20 cellular contexts compared by ENCODE assay signal in the genomic region with DNA sequence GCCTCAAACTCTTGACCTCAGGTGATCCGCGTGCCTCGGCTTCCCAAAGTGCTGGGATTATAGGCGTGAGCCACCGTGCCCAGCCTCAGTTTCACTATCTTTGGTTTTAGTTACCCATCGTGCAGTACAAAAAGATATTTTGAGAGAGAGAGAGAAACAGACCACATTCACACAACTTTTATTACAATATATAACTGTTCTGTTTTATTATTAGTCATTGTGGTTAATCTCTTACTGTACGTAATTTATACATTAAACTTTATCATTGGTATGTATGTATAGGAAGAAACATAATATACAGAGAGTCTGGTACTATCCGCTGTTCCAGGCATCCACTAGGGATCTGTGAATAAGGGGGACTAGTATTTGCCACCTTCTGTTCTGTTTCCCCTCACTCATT. TPM values are rescaled to one million over a fixed set of nuclear protein-coding genes. Genes with fewer than 3 reads are reported as not detected.
A peak's percentile ranks its signal among the peaks of the same experiment; 100 is the strongest.
DNase-seq lines count a peak whose midpoint lies in the region; ATAC-seq lines count a peak whose summit lies in the region.
"Had no signal": no experiment of that assay in that cellular context is flagged by ENCODE, and none has a peak within 500 bp of the region (broad histone marks: within the 10 kb centered on the region; RNA-seq: fewer than 3 reads in every experiment).

No MANE protein-coding gene starts in this region.

- DNase-seq in activated CD4-positive, alpha-beta T cell treated with anti-CD3 and anti-CD28 coated beads, Interleukin-2, amount 10 ng/mL, durations not matched to agents 7 days and 5 days: no peak
- DNase-seq in activated CD4-positive, alpha-beta T cell treated with anti-CD3 and anti-CD28 coated beads, Interleukin-2, amount 50 U/mL, for 1 hour: no peak
- no peak for DNase-seq in activated T-helper 2 cell treated with anti-CD3 and anti-CD28 coated beads, Interferon-gamma antibody, Interleukin-2, Interleukin-4, amounts not matched to agents 10 μg/mL and 5 μg/mL and 100 μg/mL, durations not matched to agents 14 hours and 24 hours and 36 hours (ENCODE audit: low spot score)
- no peak for DNase-seq in natural killer cell treated with Interleukin-12 subunit alpha and Interleukin-12 subunit beta and Interleukin-15 and Interleukin-18, amount 100 ng/mL, for 72 hours (ENCODE audit: low spot score)
- DNase-seq in SHP77 (lab: John Stamatoyannopoulos, UW): no peak
- no peak for DNase-seq in NCI-H2171 (lab: John Stamatoyannopoulos, UW)
- DNase-seq: activated CD4-positive, alpha-beta T cell treated with anti-CD3 and anti-CD28 coated beads, Interleukin-2, amount 50 U/mL, for 48 hours; activated gamma-delta T cell; left ventricle myocardium inferior; MG63; NCI-H1694 treated with DMSO at 0.1 percent for 48 hours; NCI-H2227 treated with DMSO at 0.1 percent for 48 hours; small intestine; stimulated activated CD4-positive, alpha-beta T cell treated with anti-CD3 and anti-CD28 coated beads, Interleukin-2, amount 100 ng/mL, for 48 hours had no signal

- no peak overlapping the region for H3K4me3 Mint-ChIP-seq in activated CD4-positive, alpha-beta T cell treated with anti-CD3 and anti-CD28 coated beads, Interleukin-2, amount 10 ng/mL, durations not matched to agents 7 days and 5 days
- H3K4me3 Mint-ChIP-seq in IgD-negative memory B cell: peak overlapping the region in 3 of 4 donors; percentile 31 to 87 (median 65)
- peak overlapping the region; percentile 49 for H3K4me3 Mint-ChIP-seq in activated T-helper 2 cell treated with anti-CD3 and anti-CD28 coated beads, Interferon-gamma antibody, Interleukin-2, Interleukin-4, amounts not matched to agents 10 μg/mL and 5 μg/mL and 100 μg/mL, durations not matched to agents 14 hours and 24 hours and 36 hours (ENCODE audit: low read depth)
- H3K4me3 Mint-ChIP-seq in natural killer cell treated with Interleukin-12 subunit alpha and Interleukin-12 subunit beta and Interleukin-15 and Interleukin-18, amount 100 ng/mL, for 72 hours: peak overlapping the region; percentile 77
- H3K4me3 Mint-ChIP-seq: CD14-positive monocyte had no signal

- peaks cover 59% of the 10 kb centered on the region for H3K36me3 Mint-ChIP-seq in activated CD4-positive, alpha-beta T cell treated with anti-CD3 and anti-CD28 coated beads, Interleukin-2, amount 10 ng/mL, durations not matched to agents 7 days and 5 days (ENCODE audit: low read depth)
- H3K36me3 Mint-ChIP-seq in IgD-negative memory B cell: peaks cover 5% of the 10 kb centered on the region
- peaks cover 10% of the 10 kb centered on the region for H3K36me3 Mint-ChIP-seq in activated T-helper 2 cell treated with anti-CD3 and anti-CD28 coated beads, Interferon-gamma antibody, Interleukin-2, Interleukin-4, amounts not matched to agents 10 μg/mL and 5 μg/mL and 100 μg/mL, durations not matched to agents 14 hours and 24 hours and 36 hours (ENCODE audit: low read depth)
- no peaks in the 10 kb centered on the region for H3K36me3 Mint-ChIP-seq in natural killer cell treated with Interleukin-12 subunit alpha and Interleukin-12 subunit beta and Interleukin-15 and Interleukin-18, amount 100 ng/mL, for 72 hours

- POLR2A ChIA-PET in activated CD4-positive, alpha-beta T cell treated with anti-CD3 and anti-CD28 coated beads, Interleukin-2, amount 10 ng/mL, durations not matched to agents 7 days and 5 days (lab: Charles Lee): no interaction called here

- H3K27ac Mint-ChIP-seq in activated CD4-positive, alpha-beta T cell treated with anti-CD3 and anti-CD28 coated beads, Interleukin-2, amount 10 ng/mL, durations not matched to agents 7 days and 5 days: peak overlapping the region; percentile 99
- peak overlapping the region; percentile 86 to 98 (median 97) for H3K27ac Mint-ChIP-seq in IgD-negative memory B cell
- peak overlapping the region; percentile 96 for H3K27ac Mint-ChIP-seq in activated T-helper 2 cell treated with anti-CD3 and anti-CD28 coated beads, Interferon-gamma antibody, Interleukin-2, Interleukin-4, amounts not matched to agents 10 μg/mL and 5 μg/mL and 100 μg/mL, durations not matched to agents 14 hours and 24 hours and 36 hours
- peak overlapping the region; percentile 97 to 98 for H3K27ac Mint-ChIP-seq in natural killer cell treated with Interleukin-12 subunit alpha and Interleukin-12 subunit beta and Interleukin-15 and Interleukin-18, amount 100 ng/mL, for 72 hours

- H3K9me3 Mint-ChIP-seq in activated CD4-positive, alpha-beta T cell treated with anti-CD3 and anti-CD28 coated beads, Interleukin-2, amount 10 ng/mL, durations not matched to agents 7 days and 5 days: peaks cover 4% of the 10 kb centered on the region
- H3K9me3 Mint-ChIP-seq in IgD-negative memory B cell: no peaks in the 10 kb centered on the region
- H3K9me3 Mint-ChIP-seq in activated T-helper 2 cell treated with anti-CD3 and anti-CD28 coated beads, Interferon-gamma antibody, Interleukin-2, Interleukin-4, amounts not matched to agents 10 μg/mL and 5 μg/mL and 100 μg/mL, durations not matched to agents 14 hours and 24 hours and 36 hours: no peaks in the 10 kb centered on the region
- no peaks in the 10 kb centered on the region for H3K9me3 Mint-ChIP-seq in natural killer cell treated with Interleukin-12 subunit alpha and Interleukin-12 subunit beta and Interleukin-15 and Interleukin-18, amount 100 ng/mL, for 72 hours
- H3K9me3 Mint-ChIP-seq: CD14-positive monocyte had no signal

- H3K4me1 Mint-ChIP-seq in activated CD4-positive, alpha-beta T cell treated with anti-CD3 and anti-CD28 coated beads, Interleukin-2, amount 10 ng/mL, durations not matched to agents 7 days and 5 days: peaks cover 87% of the 10 kb centered on the region
- H3K4me1 Mint-ChIP-seq in IgD-negative memory B cell: peaks cover 38 to 55% (median 41%) of the 10 kb centered on the region in 3 donors
- H3K4me1 Mint-ChIP-seq in activated T-helper 2 cell treated with anti-CD3 and anti-CD28 coated beads, Interferon-gamma antibody, Interleukin-2, Interleukin-4, amounts not matched to agents 10 μg/mL and 5 μg/mL and 100 μg/mL, durations not matched to agents 14 hours and 24 hours and 36 hours (ENCODE audit: low read depth): peaks cover 56% of the 10 kb centered on the region
- peaks cover 57 to 67% of the 10 kb centered on the region in 2 donors for H3K4me1 Mint-ChIP-seq in natural killer cell treated with Interleukin-12 subunit alpha and Interleukin-12 subunit beta and Interleukin-15 and Interleukin-18, amount 100 ng/mL, for 72 hours (ENCODE audit: low read depth in 2 of 2)

- H3K27me3 Mint-ChIP-seq in activated CD4-positive, alpha-beta T cell treated with anti-CD3 and anti-CD28 coated beads, Interleukin-2, amount 10 ng/mL, durations not matched to agents 7 days and 5 days: no peaks in the 10 kb centered on the region
- H3K27me3 Mint-ChIP-seq in IgD-negative memory B cell: peaks cover 3% of the 10 kb centered on the region
- H3K27me3 Mint-ChIP-seq in activated T-helper 2 cell treated with anti-CD3 and anti-CD28 coated beads, Interferon-gamma antibody, Interleukin-2, Interleukin-4, amounts not matched to agents 10 μg/mL and 5 μg/mL and 100 μg/mL, durations not matched to agents 14 hours and 24 hours and 36 hours (ENCODE audit: low read depth): no peaks in the 10 kb centered on the region
- H3K27me3 Mint-ChIP-seq in natural killer cell treated with Interleukin-12 subunit alpha and Interleukin-12 subunit beta and Interleukin-15 and Interleukin-18, amount 100 ng/mL, for 72 hours: no peaks in the 10 kb centered on the region

- intact Hi-C loops in activated T-helper 2 cell treated with anti-CD3 and anti-CD28 coated beads, Interferon-gamma antibody, Interleukin-2, Interleukin-4, amounts not matched to agents 10 μg/mL and 5 μg/mL and 100 μg/mL, durations not matched to agents 14 hours and 24 hours and 36 hours (cut with micrococcal nuclease): no loop called here

- CTCF ChIA-PET in activated CD4-positive, alpha-beta T cell treated with anti-CD3 and anti-CD28 coated beads, Interleukin-2, amount 10 ng/mL, durations not matched to agents 7 days and 5 days (lab: Charles Lee): interaction anchor here (1.2 to 2.3 kb wide), 6 partner anchors 9 to 83 kb away, joined by 3 to 11 read pairs (median 4); partner anchors contain the start of gene TAF8

- ATAC-seq in natural killer cell treated with Interleukin-12 subunit alpha and Interleukin-12 subunit beta and Interleukin-15 and Interleukin-18, amount 100 ng/mL, for 72 hours: no peak
- ATAC-seq in GM19351 (IDR thresholded peaks at IDR 0.05; ENCODE audit: unreplicated experiment): no peak
- ATAC-seq: A549, HCT116, SK-N-SH treated with all-trans-retinoic acid at 6 μM for 48 hours had no signal

RNA-seq across cellular contexts. Expression of gene TAF8, which starts 29.4 kb away (rescaled TPM):
- 10 to 100 TPM; 53.2 to 60.2 TPM for total RNA-seq in activated CD4-positive, alpha-beta T cell treated with anti-CD3 and anti-CD28 coated beads, Interleukin-2, amount 10 ng/mL, durations not matched to agents 7 days and 5 days
- 22.2 TPM for polyA plus RNA-seq in IgD-negative memory B cell
- total RNA-seq in activated T-helper 2 cell treated with anti-CD3 and anti-CD28 coated beads, Interferon-gamma antibody, Interleukin-2, Interleukin-4, amounts not matched to agents 10 μg/mL and 5 μg/mL and 100 μg/mL, durations not matched to agents 14 hours and 24 hours and 36 hours: 38.8 and 41.9 TPM in 2 replicates
- total RNA-seq in natural killer cell treated with Interleukin-12 subunit alpha and Interleukin-12 subunit beta and Interleukin-15 and Interleukin-18, amount 100 ng/mL, for 72 hours: 10 to 100 TPM; 38.7 to 44.1 TPM
